ENCODE assay signal across 13 cellular contexts in genomic region chr19:7914598-7915045, GRCh38. TPM values are rescaled to one million over a fixed set of nuclear protein-coding genes. Genes with fewer than 3 reads are reported as not detected.
A peak's percentile ranks its signal among the peaks of the same experiment; 100 is the strongest.
DNase-seq lines count a peak whose midpoint lies in the region; ATAC-seq and TF ChIP-seq lines count a peak whose summit lies in the region.
"Had no signal": no experiment of that assay in that cellular context is flagged by ENCODE, and none has a peak within 500 bp of the region (broad histone marks: within the 10 kb centered on the region; RNA-seq: fewer than 3 reads in every experiment).

Gene TGFBR3L, plus strand, starts transcription at chr19:7914830.

- H3K4me1 Mint-ChIP-seq in activated CD4-positive, alpha-beta T cell treated with anti-CD3 and anti-CD28 coated beads, Interleukin-2, amount 10 ng/mL, durations not matched to agents 7 days and 5 days = peaks cover 16% of the 10 kb centered on the region
- H3K4me1 Mint-ChIP-seq in effector memory CD8-positive, alpha-beta T cell (ENCODE audit: low read depth in 2 of 2) = peaks cover 15 to 18% of the 10 kb centered on the region in 2 donors
- H3K4me1 Mint-ChIP-seq in progenitor cell of endocrine pancreas (ENCODE audit: low read depth) = peaks cover 8% of the 10 kb centered on the region

- CTCF ChIA-PET in activated CD4-positive, alpha-beta T cell treated with anti-CD3 and anti-CD28 coated beads, Interleukin-2, amount 10 ng/mL, durations not matched to agents 7 days and 5 days (lab: Charles Lee) = no interaction called here

- H3K27me3 Mint-ChIP-seq in activated CD4-positive, alpha-beta T cell treated with anti-CD3 and anti-CD28 coated beads, Interleukin-2, amount 10 ng/mL, durations not matched to agents 7 days and 5 days = peaks cover 32% of the 10 kb centered on the region
- peaks cover 5 to 31% of the 10 kb centered on the region in 2 donors for H3K27me3 Mint-ChIP-seq in effector memory CD8-positive, alpha-beta T cell
- H3K27me3 Mint-ChIP-seq in progenitor cell of endocrine pancreas = peaks cover 33% of the 10 kb centered on the region

- no peak for DNase-seq in activated CD4-positive, alpha-beta T cell treated with anti-CD3 and anti-CD28 coated beads, Interleukin-2, amount 10 ng/mL, durations not matched to agents 7 days and 5 days
- no peak for DNase-seq in activated CD4-positive, alpha-beta T cell treated with anti-CD3 and anti-CD28 coated beads, Interleukin-2, amount 50 U/mL, for 4 hours
- DNase-seq in NCI-H460 (ENCODE audit: extremely low read depth, low read depth) (no peak), progenitor cell of endocrine pancreas (ENCODE audit: low spot score, unreplicated experiment) (no peak), epidermal melanocyte (ENCODE audit: insufficient read length, low spot score) (no peak), middle frontal gyrus (ENCODE audit: extremely low spot score, low spot score) (no peak)
- no peak for DNase-seq in effector memory CD8-positive, alpha-beta T cell
- DNase-seq: activated CD8-positive, alpha-beta memory T cell treated with anti-CD3 and anti-CD28 coated beads, Interleukin-2, amount 50 U/mL, for 48 hours; hippocampal formation; NCI-H1694 treated with DMSO at 0.1 percent for 48 hours; SK-N-SH had no signal

- H3K4me3 Mint-ChIP-seq in activated CD4-positive, alpha-beta T cell treated with anti-CD3 and anti-CD28 coated beads, Interleukin-2, amount 10 ng/mL, durations not matched to agents 7 days and 5 days = peak within 1 kb of the TSS; percentile 53
- peak within 1 kb of the TSS; percentile 72 to 75 for H3K4me3 Mint-ChIP-seq in effector memory CD8-positive, alpha-beta T cell
- H3K4me3 Mint-ChIP-seq in progenitor cell of endocrine pancreas (ENCODE audit: low read depth) = peak within 1 kb of the TSS; percentile 51

- H3K36me3 Mint-ChIP-seq in activated CD4-positive, alpha-beta T cell treated with anti-CD3 and anti-CD28 coated beads, Interleukin-2, amount 10 ng/mL, durations not matched to agents 7 days and 5 days (ENCODE audit: low read depth) = peaks cover 10% of the 10 kb centered on the region
- H3K36me3 Mint-ChIP-seq in effector memory CD8-positive, alpha-beta T cell (ENCODE audit: insufficient read depth) = peaks cover 58% of the 10 kb centered on the region
- peaks cover 16% of the 10 kb centered on the region for H3K36me3 Mint-ChIP-seq in progenitor cell of endocrine pancreas (ENCODE audit: insufficient read depth)

- no peak within 1 kb of the TSS for H3K27ac Mint-ChIP-seq in activated CD4-positive, alpha-beta T cell treated with anti-CD3 and anti-CD28 coated beads, Interleukin-2, amount 10 ng/mL, durations not matched to agents 7 days and 5 days
- peak within 1 kb of the TSS; percentile 52 to 86 for H3K27ac Mint-ChIP-seq in effector memory CD8-positive, alpha-beta T cell
- peak within 1 kb of the TSS; percentile 37 for H3K27ac Mint-ChIP-seq in progenitor cell of endocrine pancreas
- H3K27ac Mint-ChIP-seq: dendritic cell treated with granulocyte-macrophage colony-stimulating factor and Interleukin-4, amounts not matched to agents 40 ng/mL and 50 ng/mL, for 4 days had no signal

- H3K9me3 Mint-ChIP-seq in activated CD4-positive, alpha-beta T cell treated with anti-CD3 and anti-CD28 coated beads, Interleukin-2, amount 10 ng/mL, durations not matched to agents 7 days and 5 days = no peaks in the 10 kb centered on the region
- H3K9me3 Mint-ChIP-seq in effector memory CD8-positive, alpha-beta T cell = no peaks in the 10 kb centered on the region
- no peaks in the 10 kb centered on the region for H3K9me3 Mint-ChIP-seq in progenitor cell of endocrine pancreas (ENCODE audit: low read depth)
- H3K9me3 Mint-ChIP-seq: dendritic cell treated with granulocyte-macrophage colony-stimulating factor and Interleukin-4, amounts not matched to agents 40 ng/mL and 50 ng/mL, for 4 days had no signal

- POLR2A ChIA-PET in activated CD4-positive, alpha-beta T cell treated with anti-CD3 and anti-CD28 coated beads, Interleukin-2, amount 10 ng/mL, durations not matched to agents 7 days and 5 days (lab: Charles Lee) = no interaction called here

- no peak for ATAC-seq in effector memory CD8-positive, alpha-beta T cell (replicated peaks)
- no peak for ATAC-seq in HG02885 (IDR thresholded peaks at IDR 0.05; ENCODE audit: poor library complexity, unreplicated experiment)

- no peak for TF ChIP-seq CTCF in progenitor cell of endocrine pancreas (IDR thresholded peaks at IDR 0.05; ENCODE audit: unreplicated experiment)

RNA-seq across cellular contexts. Expression of gene TGFBR3L, which starts in this region (rescaled TPM):
- 1 to 10 TPM in 1 of 2 experiments, under 1 TPM in 1; 0.79 to 1.4 TPM for total RNA-seq in activated CD4-positive, alpha-beta T cell treated with anti-CD3 and anti-CD28 coated beads, Interleukin-2, amount 10 ng/mL, durations not matched to agents 7 days and 5 days
- total RNA-seq in NCI-H460 (2014; rRNA removed; shearing (Covaris generic)) = 6.0 and 10.9 TPM in 2 replicates
- polyA plus RNA-seq in NCI-H460 (2014; cell fraction: nucleus; rRNA removed) = 13.9 and 53.8 TPM in 2 replicates
- total RNA-seq in progenitor cell of endocrine pancreas = 0.67 and 1.1 TPM in 2 replicates
